28 cellular contexts compared by ENCODE assay signal in the genomic region with DNA sequence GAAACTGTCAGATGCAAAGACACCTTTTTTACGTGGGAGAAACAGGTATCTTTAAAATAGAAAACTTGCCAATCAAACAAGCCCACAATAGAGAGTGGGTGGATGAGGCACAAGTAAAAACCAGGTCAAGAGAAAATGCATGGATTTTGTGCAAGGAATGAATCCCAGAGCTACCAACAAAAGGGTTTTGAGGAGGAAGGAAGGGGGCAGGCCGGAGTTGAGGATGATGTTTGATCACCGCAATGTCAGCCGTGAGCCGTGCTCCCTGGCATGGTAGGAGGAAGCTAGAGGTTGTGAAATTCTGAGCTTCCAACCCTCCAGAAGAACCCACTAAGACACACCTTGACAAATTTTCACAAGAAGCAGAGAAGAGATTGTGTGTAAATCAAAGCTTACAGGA. TPM values are rescaled to one million over a fixed set of nuclear protein-coding genes. Genes with fewer than 3 reads are reported as not detected.
"Had no signal": no experiment of that assay in that cellular context is flagged by ENCODE, and none has a peak within 500 bp of the region (broad histone marks: within the 10 kb centered on the region; RNA-seq: fewer than 3 reads in every experiment).

No MANE protein-coding gene starts in this region.

- H3K36me3 ChIP-seq: adrenal gland, brain microvascular endothelial cell, esophagus squamous epithelium, right lobe of liver, thyroid gland had no signal

- H3K27ac ChIP-seq: adrenal gland, brain microvascular endothelial cell, epithelial cell of prostate, esophagus squamous epithelium, right lobe of liver, skin epidermis, thyroid gland, upper lobe of left lung had no signal

- H3K4me3 ChIP-seq: adrenal gland, esophagus squamous epithelium, right lobe of liver, skin epidermis, thyroid gland, upper lobe of left lung had no signal

- H3K4me3 Mint-ChIP-seq: activated CD4-positive, alpha-beta T cell treated with anti-CD3 and anti-CD28 coated beads for 36 hours; activated CD8-positive, alpha-beta memory T cell treated with anti-CD3 and anti-CD28 coated beads, Interleukin-2, amount 10 ng/mL, durations not matched to agents 7 days and 5 days; activated CD8-positive, alpha-beta T cell treated with anti-CD3 and anti-CD28 coated beads, Interleukin-2, amount 10 ng/mL, durations not matched to agents 7 days and 5 days; dendritic cell treated with granulocyte-macrophage colony-stimulating factor and Interleukin-4, amounts not matched to agents 40 ng/mL and 50 ng/mL, for 4 days; nephron progenitor cell; stimulated activated effector memory CD8-positive, alpha-beta T cell treated with anti-CD3 and anti-CD28 coated beads, Interleukin-12 subunit alpha, Interleukin-12 subunit beta, amount 100 ng/mL, for 72 hours; stimulated activated naive CD8-positive, alpha-beta T cell treated with anti-CD3 and anti-CD28 coated beads, Interleukin-15, Interleukin-2, amounts not matched to agents 100 ng/mL and 50 ng/mL, for 24 hours had no signal

- H3K27ac Mint-ChIP-seq: activated CD4-positive, alpha-beta T cell treated with anti-CD3 and anti-CD28 coated beads for 36 hours; activated CD8-positive, alpha-beta memory T cell treated with anti-CD3 and anti-CD28 coated beads, Interleukin-2, amount 10 ng/mL, durations not matched to agents 7 days and 5 days; activated CD8-positive, alpha-beta T cell treated with anti-CD3 and anti-CD28 coated beads, Interleukin-2, amount 10 ng/mL, durations not matched to agents 7 days and 5 days; activated T-helper 2 cell treated with anti-CD3 and anti-CD28 coated beads, Interferon-gamma antibody, Interleukin-2, Interleukin-4, amounts not matched to agents 10 μg/mL and 5 μg/mL and 100 μg/mL, durations not matched to agents 14 hours and 24 hours and 36 hours; dendritic cell treated with granulocyte-macrophage colony-stimulating factor and Interleukin-4, amounts not matched to agents 40 ng/mL and 50 ng/mL, for 4 days; stimulated activated effector memory CD8-positive, alpha-beta T cell treated with anti-CD3 and anti-CD28 coated beads, Interleukin-12 subunit alpha, Interleukin-12 subunit beta, amount 100 ng/mL, for 72 hours; stimulated activated naive CD8-positive, alpha-beta T cell treated with anti-CD3 and anti-CD28 coated beads, Interleukin-15, Interleukin-2, amounts not matched to agents 100 ng/mL and 50 ng/mL, for 24 hours had no signal

- ATAC-seq: activated CD4-positive, alpha-beta T cell treated with anti-CD3 and anti-CD28 coated beads for 36 hours; activated CD8-positive, alpha-beta memory T cell treated with anti-CD3 and anti-CD28 coated beads, Interleukin-2, amount 10 ng/mL, durations not matched to agents 7 days and 5 days; activated CD8-positive, alpha-beta T cell treated with anti-CD3 and anti-CD28 coated beads, Interleukin-2, amount 10 ng/mL, durations not matched to agents 7 days and 5 days; activated naive CD4-positive, alpha-beta T cell treated with anti-CD3 and anti-CD28 coated beads, Interleukin-2, amount 50 U/mL, for 72 hours; right lobe of liver; stimulated activated effector memory CD8-positive, alpha-beta T cell treated with anti-CD3 and anti-CD28 coated beads, Interleukin-12 subunit alpha, Interleukin-12 subunit beta, amount 100 ng/mL, for 72 hours had no signal

- H3K9me3 ChIP-seq: adrenal gland, esophagus squamous epithelium, right lobe of liver, SK-N-SH, thyroid gland had no signal

- H3K36me3 Mint-ChIP-seq: stimulated activated effector memory CD8-positive, alpha-beta T cell treated with anti-CD3 and anti-CD28 coated beads, Interleukin-12 subunit alpha, Interleukin-12 subunit beta, amount 100 ng/mL, for 72 hours had no signal

- H3K27me3 Mint-ChIP-seq: activated CD4-positive, alpha-beta T cell treated with anti-CD3 and anti-CD28 coated beads for 36 hours; activated CD8-positive, alpha-beta memory T cell treated with anti-CD3 and anti-CD28 coated beads, Interleukin-2, amount 10 ng/mL, durations not matched to agents 7 days and 5 days; dendritic cell treated with granulocyte-macrophage colony-stimulating factor and Interleukin-4, amounts not matched to agents 40 ng/mL and 50 ng/mL, for 4 days; stimulated activated naive CD8-positive, alpha-beta T cell treated with anti-CD3 and anti-CD28 coated beads, Interleukin-15, Interleukin-2, amounts not matched to agents 100 ng/mL and 50 ng/mL, for 24 hours had no signal

- H3K9me3 Mint-ChIP-seq: stimulated activated effector memory CD8-positive, alpha-beta T cell treated with anti-CD3 and anti-CD28 coated beads, Interleukin-12 subunit alpha, Interleukin-12 subunit beta, amount 100 ng/mL, for 72 hours; stimulated activated naive CD8-positive, alpha-beta T cell treated with anti-CD3 and anti-CD28 coated beads, Interleukin-15, Interleukin-2, amounts not matched to agents 100 ng/mL and 50 ng/mL, for 24 hours had no signal

- DNase-seq: activated CD4-positive, alpha-beta T cell treated with anti-CD3 and anti-CD28 coated beads for 36 hours; activated CD4-positive, CD25-positive, alpha-beta regulatory T cell; activated CD8-positive, alpha-beta memory T cell treated with anti-CD3 and anti-CD28 coated beads, Interleukin-2, amount 10 ng/mL, durations not matched to agents 7 days and 5 days; activated CD8-positive, alpha-beta T cell treated with anti-CD3 and anti-CD28 coated beads, Interleukin-2, amount 10 ng/mL, durations not matched to agents 7 days and 5 days; activated T-cell treated with anti-CD3 and anti-CD28 coated beads, Interleukin-2, amount 50 U/mL, for 48 hours; brain microvascular endothelial cell; central memory CD4-positive, alpha-beta T cell; effector CD4-positive, alpha-beta T cell; esophagus squamous epithelium; foreskin melanocyte; kidney glomerular epithelial cell; left ventricle myocardium superior; nephron progenitor cell; SK-N-SH; stimulated activated CD4-positive, alpha-beta T cell treated with anti-CD3 and anti-CD28 coated beads, Interleukin-4, amount 100 ng/mL, for 24 hours; SW 1271 had no signal

- H3K27me3 ChIP-seq: adrenal gland, brain microvascular endothelial cell, right lobe of liver, thyroid gland, upper lobe of left lung had no signal

- H3K4me1 ChIP-seq: adrenal gland, esophagus squamous epithelium, right lobe of liver, upper lobe of left lung had no signal

RNA-seq across cellular contexts. Expression of a gene that starts 53.2 kb away (rescaled TPM):
- total RNA-seq: lung microvascular endothelial cell had no signal
